Comparison of ENCODE assay signal across 17 cellular contexts in genomic region chr10:120729508-120729907, GRCh38.
DNase-seq lines count a peak whose midpoint lies in the region; ATAC-seq lines count a peak whose summit lies in the region.
"Had no signal": no experiment of that assay in that cellular context is flagged by ENCODE, and none has a peak within 500 bp of the region (broad histone marks: within the 10 kb centered on the region; RNA-seq: fewer than 3 reads in every experiment).

No MANE protein-coding gene starts in this region.

- no peak for ATAC-seq in HG03442 (IDR thresholded peaks at IDR 0.05; ENCODE audit: unreplicated experiment)
- ATAC-seq: A549 had no signal

- no peaks in the 10 kb centered on the region for H3F3A ChIP-seq in GM23248 (ENCODE audit: insufficient read depth)

- no peaks in the 10 kb centered on the region for H3K9me3 ChIP-seq in GM23248 (ENCODE audit: low read depth)
- H3K9me3 ChIP-seq: A549; BLaER1 treated with 17β-estradiol and CSF1 and Interleukin-3, amounts not matched to agents 10 nM and 100 nM; SJSA1 had no signal

- WGBS in GM23248 (ENCODE audit: low coverage in 1 of 2, low lambda C conversion rate in 2 of 2, missing lambda C conversion rate in 2 of 2), 2 experiments: 52 to 56% methylated on average over 2 of the region's 2 CpGs

- no peaks in the 10 kb centered on the region for H3K36me3 ChIP-seq in GM23248 (ENCODE audit: low read depth)
- H3K36me3 ChIP-seq: BLaER1 treated with 17β-estradiol and CSF1 and Interleukin-3, amounts not matched to agents 10 nM and 100 nM; SJSA1 had no signal

- H3K27ac ChIP-seq in GM23248: no peak overlapping the region
- H3K27ac ChIP-seq: A549; BLaER1 treated with 17β-estradiol and CSF1 and Interleukin-3, amounts not matched to agents 10 nM and 100 nM; KMS-11; PC-9; SJSA1 had no signal

- H3K9me2 ChIP-seq in GM23248 (ENCODE audit: insufficient read depth): no peaks in the 10 kb centered on the region

- H2AFZ ChIP-seq in GM23248: no peak overlapping the region
- H2AFZ ChIP-seq: PC-9 had no signal

- no peaks in the 10 kb centered on the region for H3K4me1 ChIP-seq in GM23248 (ENCODE audit: insufficient read depth)
- H3K4me1 ChIP-seq: A549; BLaER1 treated with 17β-estradiol and CSF1 and Interleukin-3, amounts not matched to agents 10 nM and 100 nM; SJSA1 had no signal

- H3K4me3 ChIP-seq in GM23248: no peak overlapping the region
- H3K4me3 ChIP-seq: A549; BLaER1 treated with 17β-estradiol and CSF1 and Interleukin-3, amounts not matched to agents 10 nM and 100 nM; PC-9; SJSA1 had no signal

- DNase-seq in NCI-H510A treated with DMSO at 0.1 percent for 48 hours (lab: John Stamatoyannopoulos, UW) (peak; percentile 35), NCI-H510A (lab: John Stamatoyannopoulos, UW) (no peak), NCI-H526 (lab: John Stamatoyannopoulos, UW) (peak; percentile 15 to 56), foreskin melanocyte (peak; percentile 88), GM23248 (no peak), epidermal melanocyte (ENCODE audit: insufficient read length, low spot score) (no peak)
- DNase-seq in activated CD4-positive, alpha-beta T cell treated with anti-CD3 and anti-CD28 coated beads, Interleukin-2, amount 50 U/mL, for 1 hour: no peak
- DNase-seq: DMS 273 treated with DMSO at 0.1 percent for 48 hours, NCI-H1048, NCI-H187 treated with DMSO at 0.1 percent for 48 hours, NCI-H774, PC-9 had no signal

- H3K27me3 ChIP-seq in GM23248 (replicated peaks; ENCODE audit: insufficient read depth): no peaks in the 10 kb centered on the region; the same call in 1 of the 2 replicates
- H3K27me3 ChIP-seq: BLaER1 treated with 17β-estradiol and CSF1 and Interleukin-3, amounts not matched to agents 10 nM and 100 nM; SJSA1 had no signal

- in situ Hi-C loops in GM23248 (cut with MboI): no loop called here

- no peaks in the 10 kb centered on the region for H4K20me1 ChIP-seq in GM23248 (ENCODE audit: insufficient read depth)
- H4K20me1 ChIP-seq: BLaER1 treated with 17β-estradiol and CSF1 and Interleukin-3, amounts not matched to agents 10 nM and 100 nM had no signal

- H3K9ac ChIP-seq in GM23248: no peak overlapping the region
- H3K9ac ChIP-seq: BLaER1 treated with 17β-estradiol and CSF1 and Interleukin-3, amounts not matched to agents 10 nM and 100 nM; KMS-11 had no signal

- H3K4me2 ChIP-seq in GM23248 (ENCODE audit: unreplicated experiment): no peak overlapping the region
- H3K4me2 ChIP-seq: A549; BLaER1 treated with 17β-estradiol and CSF1 and Interleukin-3, amounts not matched to agents 10 nM and 100 nM; KMS-11; PC-9 had no signal

- no peaks in the 10 kb centered on the region for H3K79me2 ChIP-seq in GM23248 (ENCODE audit: insufficient read depth)

Comparison
In these comparisons a context has a peak if more than half of its experiments do, and no peak if none do; other contexts are left out.
1. DNase-seq: peak in NCI-H510A treated with DMSO at 0.1 percent for 48 hours (single experiment), NCI-H526 (2 of 2) and foreskin melanocyte (single experiment); none in NCI-H510A (single experiment), GM23248 (single experiment), epidermal melanocyte (single experiment) and activated CD4-positive, alpha-beta T cell treated with anti-CD3 and anti-CD28 coated beads, Interleukin-2, amount 50 U/mL, for 1 hour (single experiment).